Comparison of ENCODE assay signal across 26 cellular contexts in the genomic region with DNA sequence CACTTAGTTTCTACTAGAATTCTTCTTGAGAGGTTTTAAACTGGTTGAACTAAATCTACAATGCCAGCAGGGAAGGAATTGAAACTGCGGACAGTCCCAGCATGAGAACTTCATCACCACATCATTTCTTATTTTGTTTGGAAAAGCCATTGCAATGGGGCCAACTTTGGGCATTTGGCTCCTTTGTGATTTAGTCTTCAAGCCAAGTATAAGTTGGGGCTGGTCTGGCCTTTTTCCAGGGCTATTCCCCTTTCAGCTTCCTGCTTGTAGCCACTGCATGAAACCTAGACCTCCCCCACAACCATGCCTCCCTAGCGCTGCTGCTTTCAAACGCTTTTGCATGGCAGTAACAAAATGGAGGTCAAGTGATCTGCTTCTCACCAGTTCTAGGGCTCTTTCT.
"Had no signal": no experiment of that assay in that cellular context is flagged by ENCODE, and none has a peak within 500 bp of the region (broad histone marks: within the 10 kb centered on the region; RNA-seq: fewer than 3 reads in every experiment).

No MANE protein-coding gene starts in this region.

- H3K27ac ChIP-seq: left ventricle myocardium inferior, ovary, right atrium auricular region, right lobe of liver, stomach, testis, tibial artery, upper lobe of right lung had no signal

- FAIRE-seq: islet of Langerhans, urothelium cell line had no signal

- H3K4me2 ChIP-seq: smooth muscle cell had no signal

- H3K4me1 Mint-ChIP-seq: naive B cell; stimulated activated naive B cell treated with anti-CD40 and anti-IgM and Interleukin-4, amounts not matched to agents 10 μg/mL and 1 μg/mL and 100 μg/mL, for 72 hours had no signal

- H3K9me3 ChIP-seq: left ventricle myocardium inferior, ovary, right atrium auricular region, right lobe of liver, stomach, testis, tibial artery, upper lobe of right lung had no signal

- H3K27ac Mint-ChIP-seq: immature natural killer cell; stimulated activated naive B cell treated with anti-CD40 and anti-IgM and Interleukin-4, amounts not matched to agents 10 μg/mL and 1 μg/mL and 100 μg/mL, for 72 hours had no signal

- H3K4me3 ChIP-seq: left ventricle myocardium inferior, lung, ovary, right atrium auricular region, right lobe of liver, smooth muscle cell, stomach, testis, tibial artery, upper lobe of right lung had no signal

- ATAC-seq: natural killer cell; right lobe of liver; stimulated activated naive B cell treated with anti-CD40 and anti-IgM and Interleukin-4, amounts not matched to agents 10 μg/mL and 1 μg/mL and 100 μg/mL, for 72 hours; stimulated activated naive CD8-positive, alpha-beta T cell treated with anti-CD3 and anti-CD28 coated beads, Interleukin-15, Interleukin-2, amounts not matched to agents 100 U/mL and 50 U/mL, for 24 hours; upper lobe of right lung had no signal

- DNase-seq: hypothalamus; immature natural killer cell; left ventricle myocardium inferior; mesendoderm; naive B cell; natural killer cell; ovary; right lobe of liver; stimulated activated CD4-positive, alpha-beta T cell treated with anti-CD3 and anti-CD28 coated beads, Interleukin-1b, Interleukin-23, amount 100 ng/mL, for 48 hours; stimulated activated CD4-positive, alpha-beta T cell treated with anti-CD3 and anti-CD28 coated beads, Interleukin-2, amount 100 ng/mL, for 48 hours; stimulated activated CD4-positive, alpha-beta T cell treated with anti-CD3 and anti-CD28 coated beads, Interleukin-4, amount 100 ng/mL, for 4 hours; stimulated activated CD8-positive, alpha-beta memory T cell treated with anti-CD3 and anti-CD28 coated beads, Interleukin-4, amount 100 ng/mL, for 48 hours; stimulated activated naive B cell treated with anti-CD40 and anti-IgM and Interleukin-4, amounts not matched to agents 10 μg/mL and 1 μg/mL and 100 μg/mL, for 72 hours; stimulated activated naive CD8-positive, alpha-beta T cell treated with anti-CD3 and anti-CD28 coated beads, Interleukin-15, Interleukin-2, amounts not matched to agents 100 U/mL and 50 U/mL, for 24 hours; stomach; testis; tibial artery; trophoblast cell; upper lobe of right lung had no signal

- H3K9me3 Mint-ChIP-seq: immature natural killer cell; mesothelial cell of epicardium; naive B cell; natural killer cell; stimulated activated naive B cell treated with anti-CD40 and anti-IgM and Interleukin-4, amounts not matched to agents 10 μg/mL and 1 μg/mL and 100 μg/mL, for 72 hours had no signal

- H3K4me1 ChIP-seq: right atrium auricular region, testis had no signal

- H3K4me3 Mint-ChIP-seq: immature natural killer cell; mesothelial cell of epicardium; naive B cell; natural killer cell; stimulated activated naive B cell treated with anti-CD40 and anti-IgM and Interleukin-4, amounts not matched to agents 10 μg/mL and 1 μg/mL and 100 μg/mL, for 72 hours had no signal

- H3K27me3 Mint-ChIP-seq: naive B cell; progenitor cell of endocrine pancreas; stimulated activated naive B cell treated with anti-CD40 and anti-IgM and Interleukin-4, amounts not matched to agents 10 μg/mL and 1 μg/mL and 100 μg/mL, for 72 hours had no signal

- H3K27me3 ChIP-seq: ovary, right atrium auricular region, right lobe of liver, stomach, testis, tibial artery, upper lobe of right lung had no signal

- H3K36me3 ChIP-seq: ovary, right lobe of liver, upper lobe of right lung had no signal
